ENCODE assay signal across 11 cellular contexts in the genomic region with DNA sequence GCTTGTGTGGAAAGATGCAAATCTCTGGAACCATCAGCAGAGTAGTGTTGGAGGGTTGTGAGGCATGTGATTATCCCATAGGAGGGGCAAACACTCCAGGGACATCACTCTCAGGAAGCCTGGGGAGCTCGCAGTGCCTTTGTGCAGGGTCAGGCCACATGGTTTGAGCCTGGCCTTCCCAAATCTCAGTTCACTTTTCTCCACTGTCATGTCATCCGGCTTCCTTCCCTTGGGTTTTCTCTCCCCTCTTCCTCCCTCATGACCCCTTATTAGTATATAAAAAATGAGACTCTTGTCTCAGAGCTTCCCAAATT. TPM values are rescaled to one million over a fixed set of nuclear protein-coding genes. Genes with fewer than 3 reads are reported as not detected.
DNase-seq lines count a peak whose midpoint lies in the region; ATAC-seq and TF ChIP-seq lines count a peak whose summit lies in the region.
"Had no signal": no experiment of that assay in that cellular context is flagged by ENCODE, and none has a peak within 500 bp of the region (broad histone marks: within the 10 kb centered on the region; RNA-seq: fewer than 3 reads in every experiment).

No MANE protein-coding gene starts in this region.

- H3K4me1 ChIP-seq in CD8-positive, alpha-beta memory T cell (ENCODE audit: insufficient read depth, low read length): peaks cover 72% of the 10 kb centered on the region
- peaks cover 20% of the 10 kb centered on the region for H3K4me1 ChIP-seq in psoas muscle

- CTCF ChIA-PET in CD8-positive, alpha-beta memory T cell (lab: Charles Lee): interaction anchor here (1.3 to 27.0 kb wide), 6 partner anchors 8 to 30 kb away, joined by 4 to 498 read pairs (median 6); no protein-coding TSS in a partner anchor
- CTCF ChIA-PET in WTC11 (lab: Charles Lee): interaction anchor here (0.6 to 4.3 kb wide), 7 partner anchors 10 to 122 kb away, joined by 3 to 31 read pairs (median 5); no protein-coding TSS in a partner anchor

- H3K4me3 ChIP-seq in CD8-positive, alpha-beta memory T cell (ENCODE audit: low read length): no peak overlapping the region
- no peak overlapping the region for H3K4me3 ChIP-seq in psoas muscle

- POLR2A ChIA-PET in CD8-positive, alpha-beta memory T cell (lab: Charles Lee): interaction anchor here (0.7 to 1.3 kb wide), 2 partner anchors 10 to 13 kb away, joined by 3 to 4 read pairs; no protein-coding TSS in a partner anchor
- POLR2A ChIA-PET in WTC11 (lab: Charles Lee): no interaction called here

- peaks cover 81 to 89% (median 87%) of the 10 kb centered on the region in 3 donors for H3K4me1 Mint-ChIP-seq in CD8-positive, alpha-beta memory T cell
- peaks cover 56% of the 10 kb centered on the region for H3K4me1 Mint-ChIP-seq in WTC11
- H3K4me1 Mint-ChIP-seq in glutamatergic neuron (ENCODE audit: low read depth, unreplicated experiment): peaks cover 28% of the 10 kb centered on the region

- no peaks in the 10 kb centered on the region for H3K27me3 ChIP-seq in CD8-positive, alpha-beta memory T cell (ENCODE audit: insufficient read depth, low read length, poor library complexity, severe bottlenecking)
- no peaks in the 10 kb centered on the region for H3K27me3 ChIP-seq in psoas muscle (ENCODE audit: insufficient read depth in 3 of 3, low read length in 2 of 3)

- H3K27ac ChIP-seq in CD8-positive, alpha-beta memory T cell (ENCODE audit: low read depth, low read length): no peak overlapping the region
- H3K27ac ChIP-seq in psoas muscle: peak overlapping the region; percentile 23

- intact Hi-C loops in psoas muscle (cut with DNase I): no loop called here

- H3K9me3 ChIP-seq in CD8-positive, alpha-beta memory T cell (ENCODE audit: low read length): no peaks in the 10 kb centered on the region
- H3K9me3 ChIP-seq in psoas muscle: peaks cover 11% of the 10 kb centered on the region

- H3K27ac Mint-ChIP-seq in CD8-positive, alpha-beta memory T cell: peak overlapping the region; percentile 73 to 96 (median 94)
- H3K27ac Mint-ChIP-seq in WTC11 (no peak overlapping the region), glutamatergic neuron (ENCODE audit: unreplicated experiment) (peak overlapping the region; percentile 46)

- ATAC-seq in WTC11 (peak; percentile 70), psoas muscle (peak in 1 of 4 donors; percentile 29), GM19455 (IDR thresholded peaks at IDR 0.05; ENCODE audit: unreplicated experiment) (no peak), GM18867 (IDR thresholded peaks at IDR 0.05; ENCODE audit: unreplicated experiment) (no peak)

- peak overlapping the region in 4 of 7 donors; percentile 31 to 60 (median 48) for H3K4me3 Mint-ChIP-seq in CD8-positive, alpha-beta memory T cell
- no peak overlapping the region for H3K4me3 Mint-ChIP-seq in WTC11
- peak overlapping the region; percentile 38 for H3K4me3 Mint-ChIP-seq in glutamatergic neuron (ENCODE audit: unreplicated experiment)

- TF ChIP-seq CTCF in WTC11 (IDR thresholded peaks at IDR 0.05) (no peak), glutamatergic neuron (IDR thresholded peaks at IDR 0.05; ENCODE audit: partially characterized antibody, unreplicated experiment) (no peak), psoas muscle (IDR thresholded peaks at IDR 0.05) (no peak)

- 64 to 74% (median 67%) methylated on average over 2 of the region's 2 CpGs for WGBS in psoas muscle, 3 donors

- H3K36me3 Mint-ChIP-seq in CD8-positive, alpha-beta memory T cell: peaks cover 16 to 65% (median 20%) of the 10 kb centered on the region in 3 donors
- peaks cover 27% of the 10 kb centered on the region for H3K36me3 Mint-ChIP-seq in WTC11
- peaks cover 15% of the 10 kb centered on the region for H3K36me3 Mint-ChIP-seq in glutamatergic neuron (ENCODE audit: unreplicated experiment)

- no peaks in the 10 kb centered on the region for H3K27me3 Mint-ChIP-seq in CD8-positive, alpha-beta memory T cell
- peaks cover 2% of the 10 kb centered on the region for H3K27me3 Mint-ChIP-seq in WTC11 (ENCODE audit: low read depth)
- H3K27me3 Mint-ChIP-seq in glutamatergic neuron (ENCODE audit: unreplicated experiment): peaks cover 2% of the 10 kb centered on the region

- no peak for DNase-seq in CD8-positive, alpha-beta memory T cell
- DNase-seq in WTC11 (ENCODE audit: low spot score) (no peak), glutamatergic neuron (no peak), psoas muscle (no peak), NCI-H1694 treated with DMSO at 0.1 percent for 48 hours (lab: John Stamatoyannopoulos, UW) (no peak), DMS 273 treated with DMSO at 0.1 percent for 48 hours (lab: John Stamatoyannopoulos, UW) (no peak)
- DNase-seq: activated T-cell treated with anti-CD3 and anti-CD28 coated beads, Interleukin-2, amount 50 U/mL, for 1 hour; DMS153; substantia nigra had no signal

- H3K36me3 ChIP-seq in CD8-positive, alpha-beta memory T cell (ENCODE audit: insufficient read depth, low read length): peaks cover 21% of the 10 kb centered on the region
- peaks cover 0 to 10% of the 10 kb centered on the region in 2 donors for H3K36me3 ChIP-seq in psoas muscle (ENCODE audit: insufficient read depth in 1 of 2, low read depth in 1 of 2)

- no peaks in the 10 kb centered on the region for H3K9me3 Mint-ChIP-seq in CD8-positive, alpha-beta memory T cell
- H3K9me3 Mint-ChIP-seq in WTC11 (peaks cover 7% of the 10 kb centered on the region), glutamatergic neuron (ENCODE audit: unreplicated experiment) (peaks cover 8% of the 10 kb centered on the region)

TF ChIP-seq in WTC11, 78 proteins besides CTCF, POLR2A, EP300 and RAD21:
- TF ChIP-seq E2F1 (CRISPR knock-in tag; IDR thresholded peaks at IDR 0.05) (no peak), NFE2L1 (CRISPR knock-in tag; IDR thresholded peaks at IDR 0.05) (no peak), TEAD4 (CRISPR knock-in tag; IDR thresholded peaks at IDR 0.05) (no peak), NR2C2 (CRISPR knock-in tag; IDR thresholded peaks at IDR 0.05) (no peak), JUN (CRISPR knock-in tag; IDR thresholded peaks at IDR 0.05) (no peak)
- TF ChIP-seq, protein P1, sequence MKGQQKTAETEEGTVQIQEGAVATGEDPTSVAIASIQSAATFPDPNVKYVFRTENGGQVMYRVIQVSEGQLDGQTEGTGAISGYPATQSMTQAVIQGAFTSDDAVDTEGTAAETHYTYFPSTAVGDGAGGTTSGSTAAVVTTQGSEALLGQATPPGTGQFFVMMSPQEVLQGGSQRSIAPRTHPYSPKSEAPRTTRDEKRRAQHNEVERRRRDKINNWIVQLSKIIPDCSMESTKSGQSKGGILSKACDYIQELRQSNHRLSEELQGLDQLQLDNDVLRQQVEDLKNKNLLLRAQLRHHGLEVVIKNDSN (CRISPR knock-in tag; IDR thresholded peaks at IDR 0.05): no peak
- TF ChIP-seq, protein P2, sequence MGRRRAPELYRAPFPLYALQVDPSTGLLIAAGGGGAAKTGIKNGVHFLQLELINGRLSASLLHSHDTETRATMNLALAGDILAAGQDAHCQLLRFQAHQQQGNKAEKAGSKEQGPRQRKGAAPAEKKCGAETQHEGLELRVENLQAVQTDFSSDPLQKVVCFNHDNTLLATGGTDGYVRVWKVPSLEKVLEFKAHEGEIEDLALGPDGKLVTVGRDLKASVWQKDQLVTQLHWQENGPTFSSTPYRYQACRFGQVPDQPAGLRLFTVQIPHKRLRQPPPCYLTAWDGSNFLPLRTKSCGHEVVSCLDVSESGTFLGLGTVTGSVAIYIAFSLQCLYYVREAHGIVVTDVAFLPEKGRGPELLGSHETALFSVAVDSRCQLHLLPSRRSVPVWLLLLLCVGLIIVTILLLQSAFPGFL (CRISPR knock-in tag; IDR thresholded peaks at IDR 0.05; ENCODE audit: borderline replicate concordance): no peak

RNA-seq across cellular contexts. Expression of gene TSPAN14, which starts 20.4 kb away (rescaled TPM):
- total RNA-seq in CD8-positive, alpha-beta memory T cell: 10 to 100 TPM; 46.1 to 46.8 TPM
- 220 TPM for polyA plus RNA-seq in CD8-positive, alpha-beta memory T cell
- total RNA-seq in WTC11 (2021) (64.0 to 73.5 TPM (median 72.1 TPM) in 3 replicates), glutamatergic neuron (ENCODE audit: unreplicated experiment) (141 TPM), psoas muscle (10 to 100 TPM; 23.9 to 33.3 (median 25.7) TPM)
- polyA plus RNA-seq in psoas muscle: 10 to 100 TPM; 19.4 to 20.0 (median 19.6) TPM
